ENCODE assay signal across 19 cellular contexts in genomic region chr16:69402448-69402847, GRCh38. TPM values are rescaled to one million over a fixed set of nuclear protein-coding genes. Genes with fewer than 3 reads are reported as not detected.
DNase-seq lines count a peak whose midpoint lies in the region; ATAC-seq, FAIRE-seq and TF ChIP-seq lines count a peak whose summit lies in the region.
"Had no signal": no experiment of that assay in that cellular context is flagged by ENCODE, and none has a peak within 500 bp of the region (broad histone marks: within the 10 kb centered on the region; RNA-seq: fewer than 3 reads in every experiment).

No MANE protein-coding gene starts in this region.

- no peaks in the 10 kb centered on the region for H3K27me3 Mint-ChIP-seq in activated CD8-positive, alpha-beta memory T cell treated with anti-CD3 and anti-CD28 coated beads, Interleukin-2, amount 10 ng/mL, durations not matched to agents 7 days and 5 days
- H3K27me3 Mint-ChIP-seq in Caco-2 (ENCODE audit: insufficient read depth, unreplicated experiment): no peaks in the 10 kb centered on the region
- H3K27me3 Mint-ChIP-seq: activated naive CD8-positive, alpha-beta T cell treated with anti-CD3 and anti-CD28 coated beads, Interleukin-2, amount 10 ng/mL, durations not matched to agents 7 days and 5 days had no signal

- H3K4me3 ChIP-seq in endothelial cell of umbilical vein (replicated peaks in 1 of 3; ENCODE audit: insufficient read depth in 1 of 3, low read depth in 1 of 3, low read length in 3 of 3): no peak overlapping the region
- H3K4me3 ChIP-seq in vagina: no peak overlapping the region
- no peak overlapping the region for H3K4me3 ChIP-seq in Caco-2 (ENCODE audit: low read depth, low read length)
- H3K4me3 ChIP-seq: cardiac muscle cell, right atrium auricular region, thyroid gland had no signal

- H3K9me3 ChIP-seq in endothelial cell of umbilical vein (replicated peaks; ENCODE audit: control insufficient read depth, insufficient read depth, low read length): no peaks in the 10 kb centered on the region
- H3K9me3 ChIP-seq in vagina: no peaks in the 10 kb centered on the region
- H3K9me3 ChIP-seq in Caco-2: no peaks in the 10 kb centered on the region
- H3K9me3 ChIP-seq: right atrium auricular region, thyroid gland had no signal

- dilution Hi-C loops in endothelial cell of umbilical vein (cut with MboI; ENCODE audit: extremely low pct_ligation_motif_present, low sequenced_read_pairs): no loop called here

- no peaks in the 10 kb centered on the region for H3K36me3 Mint-ChIP-seq in activated CD8-positive, alpha-beta memory T cell treated with anti-CD3 and anti-CD28 coated beads, Interleukin-2, amount 10 ng/mL, durations not matched to agents 7 days and 5 days
- peaks cover 7% of the 10 kb centered on the region for H3K36me3 Mint-ChIP-seq in Caco-2 (ENCODE audit: insufficient read depth, unreplicated experiment)

- H3K9me1 ChIP-seq in endothelial cell of umbilical vein (replicated peaks; ENCODE audit: control insufficient read depth, extremely low read depth, insufficient read depth, low read length): no peaks in the 10 kb centered on the region

- no peak overlapping the region for H3K4me3 Mint-ChIP-seq in activated CD8-positive, alpha-beta memory T cell treated with anti-CD3 and anti-CD28 coated beads, Interleukin-2, amount 10 ng/mL, durations not matched to agents 7 days and 5 days
- H3K4me3 Mint-ChIP-seq in Caco-2 (ENCODE audit: unreplicated experiment): no peak overlapping the region
- H3K4me3 Mint-ChIP-seq: activated naive CD8-positive, alpha-beta T cell treated with anti-CD3 and anti-CD28 coated beads, Interleukin-2, amount 10 ng/mL, durations not matched to agents 7 days and 5 days had no signal

- H3K79me2 ChIP-seq in endothelial cell of umbilical vein (ENCODE audit: control insufficient read depth, insufficient read depth, low read length): no peaks in the 10 kb centered on the region

- no peak overlapping the region for H3K9ac ChIP-seq in endothelial cell of umbilical vein (replicated peaks; ENCODE audit: extremely low read depth, insufficient read depth, low read length)

- TF ChIP-seq POLR2A in endothelial cell of umbilical vein (IDR thresholded peaks at IDR 0.05; ENCODE audit: low read depth, low read length) (no peak), vagina (IDR thresholded peaks at IDR 0.05) (no peak)

- H2AFZ ChIP-seq in endothelial cell of umbilical vein (ENCODE audit: low read depth, low read length): peak overlapping the region; percentile 34

- H3K36me3 ChIP-seq in endothelial cell of umbilical vein (ENCODE audit: control insufficient read depth in 2 of 2, extremely low read depth in 1 of 2, insufficient read depth in 2 of 2, low read length in 2 of 2) (no peaks in the 10 kb centered on the region), vagina (no peaks in the 10 kb centered on the region), Caco-2 (ENCODE audit: control insufficient read depth, insufficient read depth, low read length) (no peaks in the 10 kb centered on the region)
- H3K36me3 ChIP-seq: cardiac muscle cell, right atrium auricular region, thyroid gland had no signal

- H3K27ac Mint-ChIP-seq in activated CD8-positive, alpha-beta memory T cell treated with anti-CD3 and anti-CD28 coated beads, Interleukin-2, amount 10 ng/mL, durations not matched to agents 7 days and 5 days: no peak overlapping the region
- no peak overlapping the region for H3K27ac Mint-ChIP-seq in Caco-2 (ENCODE audit: unreplicated experiment)
- H3K27ac Mint-ChIP-seq: activated naive CD8-positive, alpha-beta T cell treated with anti-CD3 and anti-CD28 coated beads, Interleukin-2, amount 10 ng/mL, durations not matched to agents 7 days and 5 days had no signal

- H3K9me3 Mint-ChIP-seq in activated CD8-positive, alpha-beta memory T cell treated with anti-CD3 and anti-CD28 coated beads, Interleukin-2, amount 10 ng/mL, durations not matched to agents 7 days and 5 days (ENCODE audit: low read depth): no peaks in the 10 kb centered on the region
- no peaks in the 10 kb centered on the region for H3K9me3 Mint-ChIP-seq in Caco-2 (ENCODE audit: unreplicated experiment)
- H3K9me3 Mint-ChIP-seq: activated naive CD8-positive, alpha-beta T cell treated with anti-CD3 and anti-CD28 coated beads, Interleukin-2, amount 10 ng/mL, durations not matched to agents 7 days and 5 days had no signal

- H3K4me2 ChIP-seq in endothelial cell of umbilical vein (ENCODE audit: insufficient read depth, low read length): no peak overlapping the region

- POLR2A ChIA-PET in endothelial cell of umbilical vein (lab: Charles Lee): no interaction called here
- POLR2A ChIA-PET in Caco-2 (lab: Charles Lee): no interaction called here

- no peak overlapping the region for H3K27ac ChIP-seq in endothelial cell of umbilical vein (ENCODE audit: insufficient read depth, low read depth, low read length)
- H3K27ac ChIP-seq in vagina: peak overlapping the region; percentile 2
- H3K27ac ChIP-seq: cardiac muscle cell, right atrium auricular region, thyroid gland had no signal

- no peak for TF ChIP-seq CTCF in endothelial cell of umbilical vein (IDR thresholded peaks at IDR 0.05; ENCODE audit: extremely low read depth in 1 of 2, insufficient read depth in 1 of 2, low read depth in 1 of 2, low read length in 2 of 2)
- no peak for TF ChIP-seq CTCF in vagina (IDR thresholded peaks at IDR 0.05)
- TF ChIP-seq CTCF in Caco-2 (IDR thresholded peaks at IDR 0.05; ENCODE audit: insufficient read depth in 1 of 2, low read depth in 1 of 2, low read length in 1 of 2, severe bottlenecking in 1 of 2, unreplicated experiment in 1 of 2): no peak

- H3K4me1 ChIP-seq in endothelial cell of umbilical vein (ENCODE audit: control insufficient read depth, extremely low read depth, insufficient read depth, low read length) (peaks cover 46% of the 10 kb centered on the region), vagina (peaks cover 58% of the 10 kb centered on the region), Caco-2 (peaks cover 66% of the 10 kb centered on the region)

- intact Hi-C loops in endothelial cell of umbilical vein (cut with micrococcal nuclease): no loop called here
- intact Hi-C loops in vagina (cut with DNase I): no loop called here
- intact Hi-C loops in Caco-2 (cut with micrococcal nuclease; ENCODE audit: unreplicated experiment): no loop called here

- H3K27me3 ChIP-seq in endothelial cell of umbilical vein (ENCODE audit: control insufficient read depth in 2 of 2, insufficient read depth in 2 of 2, low read length in 2 of 2) (no peaks in the 10 kb centered on the region), vagina (no peaks in the 10 kb centered on the region), Caco-2 (replicated peaks; ENCODE audit: control insufficient read depth, insufficient read depth, low read length) (no peaks in the 10 kb centered on the region)
- H3K27me3 ChIP-seq: cardiac muscle cell, right atrium auricular region, thyroid gland had no signal

- peak; percentile 24 for DNase-seq in activated CD8-positive, alpha-beta memory T cell treated with anti-CD3 and anti-CD28 coated beads for 24 hours
- DNase-seq in activated CD8-positive, alpha-beta memory T cell treated with anti-CD3 and anti-CD28 coated beads, Interleukin-2, amount 10 ng/mL, durations not matched to agents 7 days and 5 days: no peak
- DNase-seq in NOMO-1 treated with dmso at 0.1 percent for 144 hours (lab: John Stamatoyannopoulos, UW; ENCODE audit: unreplicated experiment) (peak; percentile 48), endothelial cell of umbilical vein (ENCODE audit: low read depth, low spot score) (peak; percentile 22), vagina (ENCODE audit: extremely low spot score in 2 of 2) (no peak), NCI-H524 (lab: John Stamatoyannopoulos, UW) (no peak), Caco-2 (no peak)
- DNase-seq: activated CD4-positive, alpha-beta T cell treated with anti-CD3 and anti-CD28 coated beads for 4 hours; activated naive CD8-positive, alpha-beta T cell treated with anti-CD3 and anti-CD28 coated beads, Interleukin-2, amount 10 ng/mL, durations not matched to agents 7 days and 5 days; activated T-cell treated with anti-CD3 and anti-CD28 coated beads, Interleukin-2, amount 50 U/mL, for 1 hour; left ventricle myocardium superior; MM.1S; T-helper 2 cell; thyroid gland had no signal

- FAIRE-seq in endothelial cell of umbilical vein (lab: Jason Lieb, UNC): no peak
- FAIRE-seq: HTR-8/SVneo had no signal

- CTCF ChIA-PET in activated CD8-positive, alpha-beta memory T cell treated with anti-CD3 and anti-CD28 coated beads, Interleukin-2, amount 10 ng/mL, durations not matched to agents 7 days and 5 days (lab: Charles Lee): no interaction called here
- CTCF ChIA-PET in endothelial cell of umbilical vein (lab: Charles Lee) (interaction anchor here (1.3 kb wide), 1 partner anchor 32 kb away, joined by 3 read pairs; no protein-coding TSS in a partner anchor), Caco-2 (lab: Charles Lee) (no interaction called here)

- no peak for ATAC-seq in activated CD8-positive, alpha-beta memory T cell treated with anti-CD3 and anti-CD28 coated beads, Interleukin-2, amount 10 ng/mL, durations not matched to agents 7 days and 5 days
- no peak for ATAC-seq in HG03520 (IDR thresholded peaks at IDR 0.05; ENCODE audit: unreplicated experiment)
- ATAC-seq: left ventricle myocardium superior had no signal

- H4K20me1 ChIP-seq in endothelial cell of umbilical vein (replicated peaks; ENCODE audit: control insufficient read depth, extremely low read depth, insufficient read depth, low read length): no peaks in the 10 kb centered on the region

- no TSS peak for BruUV-seq in endothelial cell of umbilical vein (replicated peaks; lab: Mats Ljungman, UMichigan)
- BruUV-seq in Caco-2 (replicated peaks; lab: Mats Ljungman, UMichigan): no TSS peak

- H3K4me1 Mint-ChIP-seq in activated CD8-positive, alpha-beta memory T cell treated with anti-CD3 and anti-CD28 coated beads, Interleukin-2, amount 10 ng/mL, durations not matched to agents 7 days and 5 days: peaks cover 18% of the 10 kb centered on the region
- H3K4me1 Mint-ChIP-seq in Caco-2 (ENCODE audit: low read depth, unreplicated experiment): peaks cover 50% of the 10 kb centered on the region

RNA-seq across cellular contexts. Expression of gene TERF2, which starts 16.6 kb away (rescaled TPM):
- 10 to 100 TPM; 48.7 to 58.2 TPM for total RNA-seq in activated CD8-positive, alpha-beta memory T cell treated with anti-CD3 and anti-CD28 coated beads, Interleukin-2, amount 10 ng/mL, durations not matched to agents 7 days and 5 days
- total RNA-seq in endothelial cell of umbilical vein: 32.8 and 36.0 TPM in 2 replicates
- polyA plus RNA-seq in endothelial cell of umbilical vein: 11.9 and 13.9 TPM in 2 replicates
- polyA plus RNA-seq in endothelial cell of umbilical vein (2011; cell fraction: cytosol; rRNA removed): 16.0 and 16.3 TPM in 2 replicates
- 13.1 and 14.7 TPM in 2 replicates for polyA plus RNA-seq in endothelial cell of umbilical vein (2011; cell fraction: nucleus; rRNA removed)
- 21.7 and 28.4 TPM in 2 replicates for polyA plus RNA-seq in endothelial cell of umbilical vein (2012)
- polyA minus RNA-seq in endothelial cell of umbilical vein: 18.4 and 18.8 TPM in 2 replicates
- polyA minus RNA-seq in endothelial cell of umbilical vein (2011; cell fraction: cytosol; rRNA and poly(A)+ RNA removed): 26.8 TPM
- polyA minus RNA-seq in endothelial cell of umbilical vein (2011; cell fraction: nucleus; rRNA and poly(A)+ RNA removed): 10.0 and 14.1 TPM in 2 replicates
- total RNA-seq in vagina: 27.7 TPM
- 43.6 and 46.2 TPM in 2 replicates for total RNA-seq in Caco-2 (2022)

RNA-seq across cellular contexts. Expression of gene CYB5B, which starts 22.0 kb away (rescaled TPM):
- total RNA-seq in activated CD8-positive, alpha-beta memory T cell treated with anti-CD3 and anti-CD28 coated beads, Interleukin-2, amount 10 ng/mL, durations not matched to agents 7 days and 5 days: 100 to 1,000 TPM; 149 to 189 TPM
- 169 and 176 TPM in 2 replicates for total RNA-seq in endothelial cell of umbilical vein
- 173 and 175 TPM in 2 replicates for polyA plus RNA-seq in endothelial cell of umbilical vein
- 160 and 192 TPM in 2 replicates for polyA plus RNA-seq in endothelial cell of umbilical vein (2011; cell fraction: cytosol; rRNA removed)
- 92.2 and 94.9 TPM in 2 replicates for polyA plus RNA-seq in endothelial cell of umbilical vein (2011; cell fraction: nucleus; rRNA removed)
- polyA plus RNA-seq in endothelial cell of umbilical vein (2012): 106 and 126 TPM in 2 replicates
- 230 and 239 TPM in 2 replicates for polyA minus RNA-seq in endothelial cell of umbilical vein
- polyA minus RNA-seq in endothelial cell of umbilical vein (2011; cell fraction: cytosol; rRNA and poly(A)+ RNA removed): 45.1 TPM
- 57.8 and 76.4 TPM in 2 replicates for polyA minus RNA-seq in endothelial cell of umbilical vein (2011; cell fraction: nucleus; rRNA and poly(A)+ RNA removed)
- total RNA-seq in vagina: 37.6 TPM
- 355 TPM in 2 replicates for total RNA-seq in Caco-2 (2022)

RNA-seq across cellular contexts. Expression of gene TMED6, which starts 50.9 kb away (rescaled TPM):
- total RNA-seq in activated CD8-positive, alpha-beta memory T cell treated with anti-CD3 and anti-CD28 coated beads, Interleukin-2, amount 10 ng/mL, durations not matched to agents 7 days and 5 days: 1 to 10 TPM; 1.5 TPM
- total RNA-seq in endothelial cell of umbilical vein: 0.37 and 1.2 TPM in 2 replicates
- polyA plus RNA-seq in endothelial cell of umbilical vein: not detected in 2 replicates
- not detected in 2 replicates for polyA plus RNA-seq in endothelial cell of umbilical vein (2011; cell fraction: cytosol; rRNA removed)
- 0.32 and 0.68 TPM in 2 replicates for polyA plus RNA-seq in endothelial cell of umbilical vein (2011; cell fraction: nucleus; rRNA removed)
- polyA plus RNA-seq in endothelial cell of umbilical vein (2012): 0.68 and 0.74 TPM in 2 replicates
- 1.4 TPM in 1 of 2 replicates, not detected in the other for polyA minus RNA-seq in endothelial cell of umbilical vein
- polyA minus RNA-seq in endothelial cell of umbilical vein (2011; cell fraction: cytosol; rRNA and poly(A)+ RNA removed): not detected
- 0.91 TPM in 1 of 2 replicates, not detected in the other for polyA minus RNA-seq in endothelial cell of umbilical vein (2011; cell fraction: nucleus; rRNA and poly(A)+ RNA removed)
- not detected for total RNA-seq in vagina
- 2.4 TPM in 2 replicates for total RNA-seq in Caco-2 (2022)
- total RNA-seq: left ventricle myocardium superior, right atrium auricular region had no signal
- polyA plus RNA-seq: neural cell had no signal

Comparison
In these comparisons a context has a peak if more than half of its experiments do, and no peak if none do; other contexts are left out.
1. DNase-seq: peak in activated CD8-positive, alpha-beta memory T cell treated with anti-CD3 and anti-CD28 coated beads for 24 hours (single experiment), NOMO-1 treated with dmso at 0.1 percent for 144 hours (single experiment) and endothelial cell of umbilical vein (single experiment); none in activated CD8-positive, alpha-beta memory T cell treated with anti-CD3 and anti-CD28 coated beads, Interleukin-2, amount 10 ng/mL, durations not matched to agents 7 days and 5 days (single experiment), vagina (0 of 2), NCI-H524 (0 of 2) and Caco-2 (0 of 2).